In genomic region chr20:44173846-44174245, GRCh38 we compare ENCODE assay signal across 18 cellular contexts. TPM values are rescaled to one million over a fixed set of nuclear protein-coding genes. Genes with fewer than 3 reads are reported as not detected.
A peak's percentile ranks its signal among the peaks of the same experiment; 100 is the strongest.
DNase-seq lines count a peak whose midpoint lies in the region; ATAC-seq, FAIRE-seq and TF ChIP-seq lines count a peak whose summit lies in the region.
"Had no signal": no experiment of that assay in that cellular context is flagged by ENCODE, and none has a peak within 500 bp of the region (broad histone marks: within the 10 kb centered on the region; RNA-seq: fewer than 3 reads in every experiment).

No MANE protein-coding gene starts in this region.

- FAIRE-seq in A549 (lab: Jason Lieb, UNC): no peak
- FAIRE-seq: A204.1 had no signal

- H3K27ac ChIP-seq in A549 (no peak overlapping the region), ascending aorta (peak overlapping the region; percentile 86 to 89), trophoblast cell (ENCODE audit: low read depth, low read length) (peak overlapping the region; percentile 68), thoracic aorta (peak overlapping the region; percentile 2 to 11), SJCRH30 (no peak overlapping the region)

- H2BK5ac ChIP-seq in trophoblast cell (ENCODE audit: low read depth, low read length, poor library complexity): peak overlapping the region; percentile 8

- peak overlapping the region; percentile 55 for H2AK5ac ChIP-seq in trophoblast cell (ENCODE audit: low read length)

- H3K79me1 ChIP-seq in trophoblast cell (ENCODE audit: low read length): peaks cover 27% of the 10 kb centered on the region

- H3K23ac ChIP-seq in trophoblast cell (ENCODE audit: low read length): no peak overlapping the region

- H3K4me3 ChIP-seq in A549 (no peak overlapping the region), ascending aorta (no peak overlapping the region), trophoblast cell (ENCODE audit: low read depth, low read length) (no peak overlapping the region), thoracic aorta (no peak overlapping the region), mucosa of descending colon (no peak overlapping the region), SJCRH30 (no peak overlapping the region)
- H3K4me3 ChIP-seq: BLaER1 treated with 17β-estradiol and CSF1 and Interleukin-3, amounts not matched to agents 10 nM and 100 nM; GM23338 had no signal

- TF ChIP-seq RAD21 in A549 (conservative IDR thresholded peaks at IDR 0.05 in 1 of 2, IDR thresholded peaks at IDR 0.05 in 1 of 2): no peak

- ATAC-seq in A549: no peak
- ATAC-seq in thoracic aorta (ENCODE audit: insufficient number of reproducible peaks, low FRiP score, low read depth): no peak
- no peak for ATAC-seq in mucosa of descending colon
- ATAC-seq: GM23338 had no signal

- H2AFZ ChIP-seq in trophoblast cell (ENCODE audit: insufficient read depth, low read length, poor library complexity): no peak overlapping the region
- H2AFZ ChIP-seq: GM23338 had no signal

- peak overlapping the region; percentile 15 for H2BK120ac ChIP-seq in trophoblast cell (ENCODE audit: insufficient read depth, low read length, poor library complexity)

- no peaks in the 10 kb centered on the region for H3K9me3 ChIP-seq in A549
- H3K9me3 ChIP-seq in ascending aorta: no peaks in the 10 kb centered on the region
- H3K9me3 ChIP-seq in trophoblast cell (ENCODE audit: insufficient read depth, low read depth, low read length): no peaks in the 10 kb centered on the region
- H3K9me3 ChIP-seq in thoracic aorta: no peaks in the 10 kb centered on the region
- H3K9me3 ChIP-seq in mucosa of descending colon: no peaks in the 10 kb centered on the region
- no peaks in the 10 kb centered on the region for H3K9me3 ChIP-seq in SJCRH30 (replicated peaks)

- intact Hi-C loops in ascending aorta (cut with DNase I): no loop called here
- intact Hi-C loops in mucosa of descending colon (cut with DNase I, micrococcal nuclease): no loop called here

- H3K14ac ChIP-seq in trophoblast cell (ENCODE audit: low read length): peak overlapping the region; percentile 5

- H3K4me1 ChIP-seq in A549 (peaks cover 15% of the 10 kb centered on the region), ascending aorta (peaks cover 27 to 59% of the 10 kb centered on the region in 2 donors), trophoblast cell (ENCODE audit: control insufficient read depth in 1 of 2, insufficient read depth in 2 of 2, low read length in 2 of 2) (peaks cover 27 to 31% of the 10 kb centered on the region in 2 experiments), thoracic aorta (ENCODE audit: control insufficient read depth in 1 of 2, low read depth in 2 of 2) (peaks cover 20 to 96% of the 10 kb centered on the region in 2 donors), mucosa of descending colon (ENCODE audit: low read depth) (no peaks in the 10 kb centered on the region), SJCRH30 (peaks cover 51% of the 10 kb centered on the region)

- TF ChIP-seq CTCF in A549 (IDR thresholded peaks at IDR 0.05) (no peak), ascending aorta (IDR thresholded peaks at IDR 0.05) (no peak), thoracic aorta (IDR thresholded peaks at IDR 0.05) (no peak), mucosa of descending colon (IDR thresholded peaks at IDR 0.05) (no peak)

- CTCF ChIA-PET in A549 (lab: Yijun Ruan, JAX): interaction anchor here (1.0 to 8.0 kb wide), 4 partner anchors 13 to 725 kb away, joined by 3 to 68 read pairs (median 3); no protein-coding TSS in a partner anchor

- H4K8ac ChIP-seq in trophoblast cell (ENCODE audit: low read depth, low read length): no peak overlapping the region

- peak overlapping the region; percentile 39 for H4K91ac ChIP-seq in trophoblast cell (ENCODE audit: low read depth, low read length)

- peak overlapping the region; percentile 28 for H3K18ac ChIP-seq in trophoblast cell (ENCODE audit: low read length)

- 76% methylated on average over 8 of the region's 8 CpGs for WGBS in A549 (ENCODE audit: missing lambda C conversion rate)
- no CpG with 5 or more reads among the region's 8 CpGs for WGBS in trophoblast cell (ENCODE audit: extremely low coverage, insufficient coverage, insufficient read length)

- TF ChIP-seq EP300 in A549 (IDR thresholded peaks at IDR 0.05): no peak

- H3K36me3 ChIP-seq in ascending aorta: peaks cover 6 to 11% of the 10 kb centered on the region in 2 donors
- H3K36me3 ChIP-seq in trophoblast cell (ENCODE audit: control insufficient read depth in 1 of 2, insufficient read depth in 2 of 2, low read length in 2 of 2): peaks cover 12 to 18% of the 10 kb centered on the region in 2 experiments
- H3K36me3 ChIP-seq in thoracic aorta: peaks cover 6% of the 10 kb centered on the region
- no peaks in the 10 kb centered on the region for H3K36me3 ChIP-seq in mucosa of descending colon (ENCODE audit: low read depth)
- no peaks in the 10 kb centered on the region for H3K36me3 ChIP-seq in SJCRH30

- H2BK12ac ChIP-seq in trophoblast cell (ENCODE audit: low read length): no peak overlapping the region

- peaks cover 7% of the 10 kb centered on the region for H3K79me2 ChIP-seq in trophoblast cell (ENCODE audit: control insufficient read depth, insufficient read depth, low read length, poor library complexity)

- DNase-seq in A549 (ENCODE audit: low read depth in 1 of 2, low spot score in 1 of 2) (no peak), ascending aorta (ENCODE audit: low spot score in 2 of 2) (no peak), trophoblast cell (no peak), thoracic aorta (ENCODE audit: low spot score) (no peak), NCI-H774 (lab: John Stamatoyannopoulos, UW) (no peak), mucosa of descending colon (no peak), SJCRH30 (no peak)
- DNase-seq: DMS79 treated with DMSO at 0.1 percent for 48 hours; HCEC 1CT; KBM-7; NCI-H1105 treated with DMSO at 0.1 percent for 48 hours; NCI-H1694; NCI-H2081 treated with DMSO at 0.1 percent for 48 hours; NK-92 treated with Interleukin-12 subunit alpha and Interleukin-12 subunit beta, amount 100 ng/mL, for 24 hours; SHP77 treated with DMSO at 0.1 percent for 48 hours had no signal

- H4K12ac ChIP-seq in trophoblast cell (ENCODE audit: low read depth, low read length): no peak overlapping the region

- H3K27me3 ChIP-seq in ascending aorta: no peaks in the 10 kb centered on the region
- H3K27me3 ChIP-seq in trophoblast cell (ENCODE audit: insufficient read depth, low read length): no peaks in the 10 kb centered on the region
- H3K27me3 ChIP-seq in thoracic aorta (replicated peaks; ENCODE audit: insufficient read depth): no peaks in the 10 kb centered on the region
- H3K27me3 ChIP-seq in SJCRH30: no peaks in the 10 kb centered on the region
- H3K27me3 ChIP-seq: BLaER1 treated with 17β-estradiol and CSF1 and Interleukin-3, amounts not matched to agents 10 nM and 100 nM had no signal

- no peak overlapping the region for H3K4ac ChIP-seq in trophoblast cell (ENCODE audit: low read depth, low read length)

- POLR2A ChIA-PET in A549 (lab: Yijun Ruan, JAX): interaction anchor here (1.0 kb wide), 1 partner anchor 13 kb away, joined by 4 read pairs; the partner anchor contains the start of gene JPH2

- H3K4me2 ChIP-seq in A549 (no peak overlapping the region), trophoblast cell (ENCODE audit: low read length) (no peak overlapping the region)
- H3K4me2 ChIP-seq: GM23338 had no signal

- H3K9ac ChIP-seq in trophoblast cell (ENCODE audit: low read length): no peak overlapping the region
- H3K9ac ChIP-seq: BLaER1 treated with 17β-estradiol and CSF1 and Interleukin-3, amounts not matched to agents 10 nM and 100 nM had no signal

- no peak for TF ChIP-seq POLR2A in A549 (IDR thresholded peaks at IDR 0.05; ENCODE audit: low read length)

TF ChIP-seq in A549, 52 proteins besides CTCF, POLR2A, EP300 and RAD21:
- TF ChIP-seq ZFP36 (IDR thresholded peaks at IDR 0.05; ENCODE audit: borderline replicate concordance, partially characterized antibody): peak; percentile 11
- no peak for TF ChIP-seq MAX (IDR thresholded peaks at IDR 0.05)
TF ChIP-seq in A549: peak in this region for 1.

RNA-seq across cellular contexts. Expression of gene JPH2, which starts 13.1 kb away (rescaled TPM):
- polyA plus RNA-seq in A549 (2011; rRNA removed) (0.83 and 1.0 TPM in 2 replicates), A549 (2017; fragmentation: RNase III; extraction: RNeasy Plus Mini Kit Qiagen cat#74134 plus additional on column Dnase treatment) (2.6 to 3.4 TPM (median 3.3 TPM) in 3 replicates)
- polyA plus RNA-seq in A549 (2012; cell fraction: cytosol; rRNA removed): 0.79 and 1.3 TPM in 2 replicates
- polyA plus RNA-seq in A549 (2012; cell fraction: nucleus; rRNA removed): 1.4 and 1.5 TPM in 2 replicates
- 1.2 and 1.8 TPM in 2 replicates for polyA minus RNA-seq in A549 (2011; rRNA and poly(A)+ RNA removed)
- total RNA-seq in ascending aorta (86.7 TPM), thoracic aorta (100 to 1,000 TPM; 169 to 179 TPM), mucosa of descending colon (10 to 100 TPM in 1 of 3 donors, 1 to 10 TPM in 2; 2.3 to 87.3 (median 8.3) TPM)
- polyA plus RNA-seq in trophoblast cell (2013): 13.7 and 14.2 TPM in 2 replicates
- 6.7 and 7.4 TPM in 2 replicates for total RNA-seq in SJCRH30 (2014; rRNA removed; shearing (Covaris generic))

RNA-seq across cellular contexts. Expression of gene OSER1, which starts 36.7 kb away (rescaled TPM):
- polyA plus RNA-seq in A549 (2011; rRNA removed): 62.6 and 73.0 TPM in 2 replicates
- 32.0 and 35.8 TPM in 2 replicates for polyA plus RNA-seq in A549 (2012; cell fraction: cytosol; rRNA removed)
- 36.7 and 48.6 TPM in 2 replicates for polyA plus RNA-seq in A549 (2012; cell fraction: nucleus; rRNA removed)
- polyA plus RNA-seq in A549 (2017; fragmentation: RNase III; extraction: RNeasy Plus Mini Kit Qiagen cat#74134 plus additional on column Dnase treatment): 46.7 to 50.4 TPM (median 47.5 TPM) in 3 replicates
- polyA minus RNA-seq in A549 (2011; rRNA and poly(A)+ RNA removed): 47.4 and 47.8 TPM in 2 replicates
- total RNA-seq in ascending aorta: 9.2 TPM
- polyA plus RNA-seq in trophoblast cell (2013): 61.8 and 64.9 TPM in 2 replicates
- total RNA-seq in thoracic aorta: 10 to 100 TPM; 33.6 to 34.4 TPM
- total RNA-seq in mucosa of descending colon: 10 to 100 TPM; 32.1 to 40.1 (median 32.5) TPM
- total RNA-seq in SJCRH30 (2014; rRNA removed; shearing (Covaris generic)): 50.6 and 54.9 TPM in 2 replicates

Comparison
In these comparisons a context has a peak if more than half of its experiments do, and no peak if none do; other contexts are left out.
1. H3K27ac ChIP-seq: peak in ascending aorta (2 of 2), trophoblast cell (single experiment) and thoracic aorta (2 of 2); none in A549 (0 of 2) and SJCRH30 (single experiment).